In genomic region chr7:5420108-5420840, GRCh38 we compare ENCODE assay signal across 8 cellular contexts. TPM values are rescaled to one million over a fixed set of nuclear protein-coding genes. Genes with fewer than 3 reads are reported as not detected.
A peak's percentile ranks its signal among the peaks of the same experiment; 100 is the strongest.
DNase-seq lines count a peak whose midpoint lies in the region; ATAC-seq and TF ChIP-seq lines count a peak whose summit lies in the region.

No MANE protein-coding gene starts in this region.

- intact Hi-C loops in left ventricle myocardium inferior (cut with micrococcal nuclease): no loop called here

- peak; percentile 42 for DNase-seq in NCI-H1092 treated with DMSO at 0.1 percent for 48 hours (lab: John Stamatoyannopoulos, UW)
- no peak for DNase-seq in NCI-H1092 (lab: John Stamatoyannopoulos, UW)
- DNase-seq in activated naive CD4-positive, alpha-beta T cell treated with anti-CD3 and anti-CD28 coated beads, Interleukin-2, amount 50 U/mL, for 16 hours: peak; percentile 28
- peak; percentile 38 for DNase-seq in left ventricle myocardium inferior
- peak; percentile 59 for DNase-seq in retina
- no peak for DNase-seq in effector CD8-positive, alpha-beta T cell (lab: John Stamatoyannopoulos, UW)

- peak overlapping the region; percentile 100 for H3K4me3 ChIP-seq in left ventricle myocardium inferior

- H3K9me3 ChIP-seq in left ventricle myocardium inferior (replicated peaks): no peaks in the 10 kb centered on the region

- H3K27ac ChIP-seq in left ventricle myocardium inferior (replicated peaks): peak overlapping the region; percentile 100

- H3K27me3 ChIP-seq in left ventricle myocardium inferior (ENCODE audit: low read depth): no peaks in the 10 kb centered on the region

- H3K36me3 ChIP-seq in left ventricle myocardium inferior: peaks cover 4% of the 10 kb centered on the region

- peaks cover 65% of the 10 kb centered on the region for H3K4me1 ChIP-seq in left ventricle myocardium inferior

- ATAC-seq in GM21529 (IDR thresholded peaks at IDR 0.05; ENCODE audit: unreplicated experiment) (no peak), HG02571 (IDR thresholded peaks at IDR 0.05; ENCODE audit: unreplicated experiment) (no peak)

- TF ChIP-seq CTCF in left ventricle myocardium inferior (IDR thresholded peaks at IDR 0.05; ENCODE audit: borderline replicate concordance): no peak

RNA-seq across cellular contexts. Expression of gene TNRC18, which starts 3.4 kb away (rescaled TPM):
- 27.7 TPM for total RNA-seq in left ventricle myocardium inferior

Comparison
In these comparisons a context has a peak if more than half of its experiments do, and no peak if none do; other contexts are left out.
1. DNase-seq: peak in NCI-H1092 treated with DMSO at 0.1 percent for 48 hours (single experiment), activated naive CD4-positive, alpha-beta T cell treated with anti-CD3 and anti-CD28 coated beads, Interleukin-2, amount 50 U/mL, for 16 hours (single experiment), left ventricle myocardium inferior (single experiment) and retina (single experiment); none in NCI-H1092 (single experiment) and effector CD8-positive, alpha-beta T cell (single experiment).